In genomic region chr6:39543950-39544349, GRCh38 we compare ENCODE assay signal across 28 cellular contexts.
"Had no signal": no experiment of that assay in that cellular context is flagged by ENCODE, and none has a peak within 500 bp of the region (broad histone marks: within the 10 kb centered on the region; RNA-seq: fewer than 3 reads in every experiment).

No MANE protein-coding gene starts in this region.

- H3K27me3 ChIP-seq: adrenal gland, ascending aorta, brain microvascular endothelial cell, foreskin keratinocyte, heart right ventricle, neutrophil, ovary, right lobe of liver, testis had no signal

- H3K27ac ChIP-seq: adrenal gland, ascending aorta, brain microvascular endothelial cell, foreskin keratinocyte, neutrophil, ovary, right lobe of liver, testis had no signal

- H3K9me3 Mint-ChIP-seq: endodermal cell; T-helper 2 cell treated with Interferon-gamma antibody and Interleukin-4, amounts not matched to agents 5 μg/mL and 100 μg/mL, for 36 hours had no signal

- H3K36me3 Mint-ChIP-seq: activated naive CD8-positive, alpha-beta T cell; naive B cell had no signal

- ATAC-seq: activated CD4-positive, alpha-beta T cell treated with anti-CD3 and anti-CD28 coated beads for 36 hours; esophagus mucosa; foreskin keratinocyte; left lobe of liver; mucosa of descending colon; right lobe of liver had no signal

- H3K9me3 ChIP-seq: adrenal gland, ascending aorta, heart right ventricle, mucosa of descending colon, neutrophil, ovary, right lobe of liver, testis had no signal

- H3K4me3 ChIP-seq: adrenal gland, ascending aorta, heart right ventricle, mucosa of descending colon, ovary, right lobe of liver, testis had no signal

- H3K36me3 ChIP-seq: adrenal gland, ascending aorta, brain microvascular endothelial cell, heart right ventricle, neutrophil, ovary, right lobe of liver had no signal

- DNase-seq: activated CD4-positive, alpha-beta T cell treated with anti-CD3 and anti-CD28 coated beads for 36 hours; activated CD4-positive, CD25-positive, alpha-beta regulatory T cell; activated effector memory CD4-positive, alpha-beta T cell treated with Interleukin-2 at 50 U/mL for 16 hours; activated naive CD4-positive, alpha-beta T cell treated with Interleukin-2 at 50 U/mL for 16 hours; activated T-cell treated with anti-CD3 and anti-CD28 coated beads for 4 hours; adrenal gland; brain microvascular endothelial cell; endodermal cell; foreskin keratinocyte; heart right ventricle; mucosa of descending colon; naive B cell; nephron progenitor cell; ovary; right lobe of liver; small intestine; stimulated activated CD4-positive, alpha-beta T cell treated with anti-CD3 and anti-CD28 coated beads, Interleukin-1b, Interleukin-23, amount 100 ng/mL, for 48 hours; stimulated activated naive CD4-positive, alpha-beta T cell; T-helper 1 cell; testis; trophoblast cell had no signal

- H3K27ac Mint-ChIP-seq: activated CD4-positive, alpha-beta T cell treated with anti-CD3 and anti-CD28 coated beads for 36 hours; activated naive CD8-positive, alpha-beta T cell; endodermal cell; naive B cell; nephron progenitor cell; T-helper 2 cell treated with Interferon-gamma antibody and Interleukin-4, amounts not matched to agents 5 μg/mL and 100 μg/mL, for 36 hours had no signal

- H3K4me3 Mint-ChIP-seq: activated CD4-positive, alpha-beta T cell treated with anti-CD3 and anti-CD28 coated beads for 36 hours; activated naive CD8-positive, alpha-beta T cell; endodermal cell; naive B cell; nephron progenitor cell; T-helper 2 cell treated with Interferon-gamma antibody and Interleukin-4, amounts not matched to agents 5 μg/mL and 100 μg/mL, for 36 hours had no signal

- H3K4me1 Mint-ChIP-seq: activated CD4-positive, alpha-beta T cell treated with anti-CD3 and anti-CD28 coated beads for 36 hours; naive B cell had no signal

- H3K4me1 ChIP-seq: adrenal gland, foreskin keratinocyte, right lobe of liver had no signal

- H3K27me3 Mint-ChIP-seq: progenitor cell of endocrine pancreas had no signal
